In the genomic region with DNA sequence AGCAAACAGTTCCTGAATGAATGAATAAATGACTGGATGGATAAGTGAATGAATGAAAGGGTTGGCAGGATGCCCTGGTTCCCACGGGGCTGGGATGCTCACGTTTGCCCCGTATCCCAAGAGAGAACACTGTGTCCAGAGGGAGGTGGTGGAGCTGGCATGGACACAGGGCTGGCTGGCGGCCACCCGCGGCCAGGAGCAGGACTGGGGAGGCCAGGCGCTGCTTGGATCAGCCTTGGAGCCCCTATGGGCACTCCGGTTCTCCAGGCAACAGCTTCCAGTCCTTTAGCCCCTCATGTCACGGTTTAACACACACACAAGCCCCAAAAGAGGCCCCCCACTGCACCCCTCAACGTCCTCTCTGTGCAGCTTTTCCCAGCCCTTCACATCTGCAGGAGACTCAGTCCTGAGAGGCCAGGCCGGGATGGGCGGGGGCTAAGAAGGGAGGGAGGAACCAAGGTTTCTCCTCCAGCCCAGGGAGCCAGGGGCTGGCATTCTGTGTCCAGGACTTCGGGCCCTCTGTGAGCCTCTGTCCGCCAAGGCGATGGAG, we compare ENCODE assay signal across 1 cellular context.
TF ChIP-seq lines count a peak whose summit lies in the region.

No MANE protein-coding gene starts in this region.

TF ChIP-seq in A549, 52 proteins besides CTCF, POLR2A, EP300 and RAD21 (continued from another document):
- TF ChIP-seq, protein P1, sequence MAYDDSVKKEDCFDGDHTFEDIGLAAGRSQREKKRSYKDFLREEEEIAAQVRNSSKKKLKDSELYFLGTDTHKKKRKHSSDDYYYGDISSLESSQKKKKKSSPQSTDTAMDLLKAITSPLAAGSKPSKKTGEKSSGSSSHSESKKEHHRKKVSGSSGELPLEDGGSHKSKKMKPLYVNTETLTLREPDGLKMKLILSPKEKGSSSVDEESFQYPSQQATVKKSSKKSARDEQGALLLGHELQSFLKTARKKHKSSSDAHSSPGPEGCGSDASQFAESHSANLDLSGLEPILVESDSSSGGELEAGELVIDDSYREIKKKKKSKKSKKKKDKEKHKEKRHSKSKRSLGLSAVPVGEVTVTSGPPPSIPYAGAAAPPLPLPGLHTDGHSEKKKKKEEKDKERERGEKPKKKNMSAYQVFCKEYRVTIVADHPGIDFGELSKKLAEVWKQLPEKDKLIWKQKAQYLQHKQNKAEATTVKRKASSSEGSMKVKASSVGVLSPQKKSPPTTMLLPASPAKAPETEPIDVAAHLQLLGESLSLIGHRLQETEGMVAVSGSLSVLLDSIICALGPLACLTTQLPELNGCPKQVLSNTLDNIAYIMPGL (CRISPR knock-in tag; IDR thresholded peaks at IDR 0.05; ENCODE audit: borderline replicate concordance), result no peak
- no peak for TF ChIP-seq CHD4 (IDR thresholded peaks at IDR 0.05; ENCODE audit: borderline replicate concordance)
TF ChIP-seq in A549: peak in this region for 0.
